Comparison of ENCODE assay signal across 8 cellular contexts in genomic region chr19:3500429-3501101, GRCh38. TPM values are rescaled to one million over a fixed set of nuclear protein-coding genes. Genes with fewer than 3 reads are reported as not detected.
DNase-seq lines count a peak whose midpoint lies in the region; ATAC-seq and TF ChIP-seq lines count a peak whose summit lies in the region.

TSS of gene DOHH (minus strand) at chr19:3500674. CDS start at chr19:3496814, 3,860 bp downstream.

- intact Hi-C loops in CD8-positive, alpha-beta T cell (cut with DNase I, micrococcal nuclease) = loop anchor here (1.0 to 10.0 kb wide), 5 partner anchors 315 to 1134 kb away; partner anchors contain the start of genes NCLN (in 2 of the 2), SGTA (in 1 of the 2), THOP1 (in 1 of the 2) and TNFAIP8L1 (in 1 of the 2)

- peaks cover 35% of the 10 kb centered on the region for H3K4me1 Mint-ChIP-seq in CD8-positive, alpha-beta T cell (ENCODE audit: low read depth)

- H3K27me3 Mint-ChIP-seq in CD8-positive, alpha-beta T cell (ENCODE audit: low read depth) = no peaks in the 10 kb centered on the region

- H3K4me3 Mint-ChIP-seq in CD8-positive, alpha-beta T cell = peak within 1 kb of the TSS; percentile 93

- H3K36me3 ChIP-seq in CD8-positive, alpha-beta T cell (ENCODE audit: insufficient read depth, low read length) = peaks cover 9% of the 10 kb centered on the region
- peaks cover under 1% of the 10 kb centered on the region for H3K36me3 ChIP-seq in effector memory CD4-positive, alpha-beta T cell (ENCODE audit: control insufficient read depth, insufficient read depth, low read length)

- H3K27ac Mint-ChIP-seq in CD8-positive, alpha-beta T cell = peak within 1 kb of the TSS; percentile 99

- H3K27ac ChIP-seq in CD8-positive, alpha-beta T cell (ENCODE audit: low read depth, low read length) = peak within 1 kb of the TSS; percentile 85
- peak within 1 kb of the TSS; percentile 90 for H3K27ac ChIP-seq in effector memory CD4-positive, alpha-beta T cell (ENCODE audit: insufficient read depth, low read length, poor library complexity, severe bottlenecking)

- no peaks in the 10 kb centered on the region for H3K9me3 Mint-ChIP-seq in CD8-positive, alpha-beta T cell

- H3K27me3 ChIP-seq in CD8-positive, alpha-beta T cell (ENCODE audit: insufficient read depth, low read length) = no peaks in the 10 kb centered on the region
- H3K27me3 ChIP-seq in effector memory CD4-positive, alpha-beta T cell (replicated peaks; ENCODE audit: control insufficient read depth, insufficient read depth, low read length, poor library complexity, severe bottlenecking) = no peaks in the 10 kb centered on the region

- POLR2A ChIA-PET in CD8-positive, alpha-beta T cell (lab: Charles Lee) = interaction anchor here (0.7 to 1.1 kb wide), 3 partner anchors 53 to 604 kb away, joined by 3 to 4 read pairs (median 3); no protein-coding TSS in a partner anchor

- no peak for TF ChIP-seq CTCF in CD8-positive, alpha-beta T cell (IDR thresholded peaks at IDR 0.05)

- peak; percentile 88 to 97 (median 94) for DNase-seq in CD8-positive, alpha-beta T cell
- DNase-seq in HS-5 (ENCODE audit: low read depth) (peak; percentile 98), lung microvascular endothelial cell (ENCODE audit: low read depth in 2 of 2) (peak; percentile 97 to 98)
- peak; percentile 92 for DNase-seq in NK-92 treated with Interleukin-12 subunit alpha and Interleukin-12 subunit beta, amount 100 ng/mL, for 24 hours (lab: John Stamatoyannopoulos, UW)
- peak; percentile 98 for DNase-seq in activated CD8-positive, alpha-beta memory T cell treated with anti-CD3 and anti-CD28 coated beads for 24 hours
- DNase-seq in effector memory CD4-positive, alpha-beta T cell = peak; percentile 86 to 90 (median 87)
- DNase-seq in stimulated activated CD4-positive, alpha-beta T cell treated with anti-CD3 and anti-CD28 coated beads, TNF-alpha, amount 100 ng/mL, for 48 hours (ENCODE audit: low read depth in 3 of 3) = peak; percentile 90 to 96 (median 94)

- no peaks in the 10 kb centered on the region for H3K9me3 ChIP-seq in CD8-positive, alpha-beta T cell (ENCODE audit: low read length)
- H3K9me3 ChIP-seq in effector memory CD4-positive, alpha-beta T cell (ENCODE audit: control insufficient read depth, low read length) = no peaks in the 10 kb centered on the region

- peak within 1 kb of the TSS; percentile 57 for H3K4me3 ChIP-seq in CD8-positive, alpha-beta T cell (ENCODE audit: low read depth, low read length)
- H3K4me3 ChIP-seq in effector memory CD4-positive, alpha-beta T cell (ENCODE audit: insufficient read depth, low read depth, low read length, poor library complexity, severe bottlenecking) = peak within 1 kb of the TSS; percentile 82

- ATAC-seq in CD8-positive, alpha-beta T cell = peak; percentile 84
- peak; percentile 69 for ATAC-seq in GM19467 (IDR thresholded peaks at IDR 0.05; ENCODE audit: unreplicated experiment)

- CTCF ChIA-PET in CD8-positive, alpha-beta T cell (lab: Charles Lee) = interaction anchor here (0.5 to 4.6 kb wide), 4 partner anchors 16 to 84 kb away, joined by 3 to 19 read pairs (median 4); no protein-coding TSS in a partner anchor

- H3K36me3 Mint-ChIP-seq in CD8-positive, alpha-beta T cell = peaks cover 27% of the 10 kb centered on the region

- H3K4me1 ChIP-seq in CD8-positive, alpha-beta T cell (ENCODE audit: insufficient read depth, low read length) = peaks cover 19% of the 10 kb centered on the region
- peaks cover 12% of the 10 kb centered on the region for H3K4me1 ChIP-seq in effector memory CD4-positive, alpha-beta T cell (ENCODE audit: control insufficient read depth, insufficient read depth, low read length, poor library complexity, severe bottlenecking)

RNA-seq across cellular contexts. Expression of gene DOHH, which starts in this region (rescaled TPM):
- 1 to 10 TPM; 3.4 to 3.9 TPM for total RNA-seq in CD8-positive, alpha-beta T cell
- total RNA-seq in lung microvascular endothelial cell = 6.8 and 10.1 TPM in 2 replicates

Comparison
In these comparisons a context has a peak if more than half of its experiments do, and no peak if none do; other contexts are left out.
1. Peak in every context shown above with its lines: DNase-seq, ATAC-seq, H3K4me3 ChIP-seq and H3K27ac ChIP-seq.